Comparison of ENCODE assay signal across 13 cellular contexts in genomic region chr5:14396071-14396470, GRCh38.
A peak's percentile ranks its signal among the peaks of the same experiment; 100 is the strongest.
DNase-seq lines count a peak whose midpoint lies in the region; ATAC-seq and TF ChIP-seq lines count a peak whose summit lies in the region.
"Had no signal": no experiment of that assay in that cellular context is flagged by ENCODE, and none has a peak within 500 bp of the region (broad histone marks: within the 10 kb centered on the region; RNA-seq: fewer than 3 reads in every experiment).

No MANE protein-coding gene starts in this region.

- H2BK5ac ChIP-seq in IMR-90 (ENCODE audit: low read depth, low read length, poor library complexity, severe bottlenecking) (peak overlapping the region; percentile 71), mesenchymal stem cell (ENCODE audit: low read depth, low read length, poor library complexity, severe bottlenecking) (no peak overlapping the region)

- H3K36me3 ChIP-seq in A673 (ENCODE audit: insufficient read depth, low read length, poor library complexity, severe bottlenecking): peaks cover 13% of the 10 kb centered on the region
- peaks cover 57% of the 10 kb centered on the region for H3K36me3 ChIP-seq in IMR-90 (ENCODE audit: control insufficient read depth, insufficient read depth, low read length)
- peaks cover 25 to 80% of the 10 kb centered on the region in 2 experiments for H3K36me3 ChIP-seq in mesenchymal stem cell (ENCODE audit: control insufficient read depth in 1 of 2, insufficient read depth in 2 of 2, low read depth in 1 of 2, low read length in 2 of 2)
- peaks cover 6 to 8% of the 10 kb centered on the region in 2 donors for H3K36me3 ChIP-seq in aorta (ENCODE audit: control insufficient read depth in 1 of 2, insufficient read depth in 2 of 2, low read length in 1 of 2)

- H3K56ac ChIP-seq in IMR-90 (ENCODE audit: extremely low read depth, insufficient read depth, low read length): no peak overlapping the region

- H3K18ac ChIP-seq in IMR-90 (ENCODE audit: low read depth, low read length) (no peak overlapping the region), mesenchymal stem cell (ENCODE audit: low read depth in 1 of 2, low read length in 2 of 2) (no peak overlapping the region)

- no peak overlapping the region for H4K5ac ChIP-seq in IMR-90 (ENCODE audit: low read depth, low read length)

- DNase-seq in A673 (ENCODE audit: low spot score) (peak; percentile 93), IMR-90 (peak; percentile 52), NCI-H2171 treated with DMSO at 0.1 percent for 48 hours (lab: John Stamatoyannopoulos, UW) (peak; percentile 95), mesenchymal stem cell (peak; percentile 52), aorta (no peak), SKM-1 (lab: John Stamatoyannopoulos, UW; ENCODE audit: unreplicated experiment) (no peak)
- DNase-seq: AML-193; Caco-2; CD4-positive, alpha-beta T cell; GDM1; HCEC 1CT had no signal

- no peak overlapping the region for H2AK5ac ChIP-seq in IMR-90 (ENCODE audit: low read depth, low read length)
- no peak overlapping the region for H2AK5ac ChIP-seq in mesenchymal stem cell (ENCODE audit: low read length, severe bottlenecking)

- BruUV-seq in A673 (replicated peaks; lab: Mats Ljungman, UMichigan) (no TSS peak), IMR-90 (replicated peaks; lab: Mats Ljungman, UMichigan) (no TSS peak)

- dilution Hi-C loops in IMR-90 (cut with HindIII; ENCODE audit: low sequenced_read_pairs, unreplicated experiment): no loop called here

- no peak overlapping the region for H2BK120ac ChIP-seq in IMR-90 (ENCODE audit: low read depth, low read length)
- no peak overlapping the region for H2BK120ac ChIP-seq in mesenchymal stem cell (ENCODE audit: low read depth, low read length)

- peaks cover 60% of the 10 kb centered on the region for H4K20me1 ChIP-seq in IMR-90 (ENCODE audit: insufficient read depth, low read length)

- H3K27me3 ChIP-seq in A673 (replicated peaks; ENCODE audit: insufficient read depth, low read depth, low read length, poor library complexity): no peaks in the 10 kb centered on the region
- no peaks in the 10 kb centered on the region for H3K27me3 ChIP-seq in IMR-90 (ENCODE audit: control insufficient read depth, insufficient read depth, low read length)
- H3K27me3 ChIP-seq in mesenchymal stem cell (ENCODE audit: control insufficient read depth in 1 of 2, insufficient read depth in 1 of 2, low read length in 2 of 2): no peaks in the 10 kb centered on the region
- no peaks in the 10 kb centered on the region for H3K27me3 ChIP-seq in aorta (ENCODE audit: control insufficient read depth in 1 of 2, insufficient read depth in 2 of 2, low read length in 1 of 2)

- in situ Hi-C loops in IMR-90 (cut with MboI; ENCODE audit: low sequenced_read_pairs): no loop called here

- H3K9ac ChIP-seq in IMR-90 (ENCODE audit: low read depth, low read length): no peak overlapping the region
- H3K9ac ChIP-seq in mesenchymal stem cell (ENCODE audit: low read length): no peak overlapping the region

- H2AK9ac ChIP-seq in IMR-90 (replicated peaks; ENCODE audit: low read depth, low read length, poor library complexity): no peak overlapping the region

- H3K4ac ChIP-seq in IMR-90 (ENCODE audit: low read depth, low read length): no peak overlapping the region
- H3K4ac ChIP-seq in mesenchymal stem cell (ENCODE audit: low read depth in 1 of 2, low read length in 2 of 2): no peak overlapping the region

- TF ChIP-seq CTCF in A673 (conservative IDR thresholded peaks at IDR 0.05; ENCODE audit: low read depth, low read length) (no peak), IMR-90 (conservative IDR thresholded peaks at IDR 0.05; ENCODE audit: low read depth, low read length) (no peak)

- H4K91ac ChIP-seq in IMR-90 (ENCODE audit: insufficient read depth, low read depth, low read length) (no peak overlapping the region), mesenchymal stem cell (ENCODE audit: low read length) (no peak overlapping the region)

- no peak for TF ChIP-seq RAD21 in IMR-90 (IDR thresholded peaks at IDR 0.05; ENCODE audit: low read length)

- H2BK12ac ChIP-seq in mesenchymal stem cell (ENCODE audit: low read length in 2 of 2): no peak overlapping the region

- H2AFZ ChIP-seq in IMR-90 (replicated peaks; ENCODE audit: low read length, poor library complexity) (no peak overlapping the region), mesenchymal stem cell (ENCODE audit: low read depth, low read length) (no peak overlapping the region)
- H2AFZ ChIP-seq: GM23338 had no signal

- no peak for ATAC-seq in IMR-90 (ENCODE audit: low read depth)
- ATAC-seq in aorta (ENCODE audit: low FRiP score): no peak
- ATAC-seq: GM23338 had no signal

- no peak overlapping the region for H2BK15ac ChIP-seq in IMR-90 (ENCODE audit: low read depth, low read length)
- H2BK15ac ChIP-seq in mesenchymal stem cell (ENCODE audit: low read depth, poor library complexity, severe bottlenecking): no peak overlapping the region

- CTCF ChIA-PET in A673 (lab: Charles Lee) (interaction anchor here (1.1 kb wide), 1 partner anchor 252 kb away, joined by 3 read pairs; no protein-coding TSS in a partner anchor), IMR-90 (lab: Yijun Ruan, JAX) (no interaction called here)

- H3K4me1 ChIP-seq in A673 (ENCODE audit: insufficient read depth, low read length, poor library complexity, severe bottlenecking): peaks cover 42% of the 10 kb centered on the region
- H3K4me1 ChIP-seq in IMR-90 (ENCODE audit: control insufficient read depth, insufficient read depth, low read length): peaks cover 29% of the 10 kb centered on the region
- H3K4me1 ChIP-seq in mesenchymal stem cell (ENCODE audit: control insufficient read depth, insufficient read depth, low read depth, low read length): peaks cover 15% of the 10 kb centered on the region
- peaks cover 5% of the 10 kb centered on the region in 2 donors for H3K4me1 ChIP-seq in aorta (ENCODE audit: control insufficient read depth in 1 of 2, insufficient read depth in 2 of 2, low read length in 2 of 2)
- H3K4me1 ChIP-seq: Caco-2 had no signal

- no peak for TF ChIP-seq POLR2A in IMR-90 (IDR thresholded peaks at IDR 0.05; ENCODE audit: low read depth, low read length)

- H3K79me1 ChIP-seq in IMR-90 (ENCODE audit: low read depth in 1 of 2, low read length in 2 of 2): peaks cover 30 to 67% of the 10 kb centered on the region in 2 experiments
- peaks cover 8% of the 10 kb centered on the region for H3K79me1 ChIP-seq in mesenchymal stem cell (replicated peaks; ENCODE audit: low read length, poor library complexity, severe bottlenecking)

- H3K4me2 ChIP-seq in IMR-90 (ENCODE audit: low read depth, low read length) (no peak overlapping the region), mesenchymal stem cell (ENCODE audit: low read length, poor library complexity, severe bottlenecking) (no peak overlapping the region)
- H3K4me2 ChIP-seq: GM23338 had no signal

- no peak overlapping the region for H3K23ac ChIP-seq in IMR-90 (ENCODE audit: low read depth, low read length)
- H3K23ac ChIP-seq in mesenchymal stem cell (ENCODE audit: low read length in 2 of 2): no peak overlapping the region

- H3K4me3 ChIP-seq in A673 (ENCODE audit: low read depth, low read length, poor library complexity, severe bottlenecking) (no peak overlapping the region), IMR-90 (ENCODE audit: insufficient read depth, low read depth, low read length) (no peak overlapping the region), mesenchymal stem cell (ENCODE audit: insufficient read depth in 1 of 2, low read depth in 1 of 2, low read length in 2 of 2) (no peak overlapping the region), aorta (ENCODE audit: low read length in 2 of 2) (no peak overlapping the region)
- H3K4me3 ChIP-seq: GM23338 had no signal

- no peak overlapping the region for H2BK20ac ChIP-seq in IMR-90 (ENCODE audit: low read depth, low read length)

- POLR2A ChIA-PET in A673 (lab: Charles Lee; ENCODE audit: low non-redundant PET) (no interaction called here), IMR-90 (lab: Charles Lee; ENCODE audit: unreplicated experiment) (no interaction called here)

- H4K8ac ChIP-seq in IMR-90 (ENCODE audit: low read depth in 2 of 2, low read length in 2 of 2): no peak overlapping the region
- H4K8ac ChIP-seq in mesenchymal stem cell (ENCODE audit: low read length): no peak overlapping the region

- H3K9me3 ChIP-seq in A673 (ENCODE audit: low read depth, low read length, poor library complexity, severe bottlenecking) (no peaks in the 10 kb centered on the region), IMR-90 (ENCODE audit: control insufficient read depth, insufficient read depth, low read length) (no peaks in the 10 kb centered on the region), mesenchymal stem cell (ENCODE audit: control insufficient read depth, low read length) (no peaks in the 10 kb centered on the region), aorta (ENCODE audit: control insufficient read depth, low read length) (no peaks in the 10 kb centered on the region)
- H3K9me3 ChIP-seq: Caco-2 had no signal

- H3K9me1 ChIP-seq in IMR-90 (ENCODE audit: insufficient read depth, low read length): peaks cover 14% of the 10 kb centered on the region

- no peak overlapping the region for H3K14ac ChIP-seq in IMR-90 (replicated peaks; ENCODE audit: low read depth, low read length)
- no peak overlapping the region for H3K14ac ChIP-seq in mesenchymal stem cell (ENCODE audit: low read length in 2 of 2)

- intact Hi-C loops in A673 (cut with micrococcal nuclease; ENCODE audit: unreplicated experiment): no loop called here
- intact Hi-C loops in IMR-90 (cut with micrococcal nuclease): no loop called here
- intact Hi-C loops in aorta (cut with DNase I): no loop called here

- H3K27ac ChIP-seq in A673 (ENCODE audit: low read depth, low read length, poor library complexity, severe bottlenecking) (no peak overlapping the region), IMR-90 (ENCODE audit: insufficient read depth, low read length) (no peak overlapping the region), mesenchymal stem cell (ENCODE audit: low read length, poor library complexity, severe bottlenecking) (no peak overlapping the region), aorta (ENCODE audit: low read depth in 1 of 2, low read length in 2 of 2) (no peak overlapping the region)
- H3K27ac ChIP-seq: C4-2B had no signal

- no CpG with 5 or more reads among the region's 7 CpGs for WGBS in IMR-90 (ENCODE audit: extremely low coverage in 2 of 2, insufficient read length in 1 of 2), 2 experiments
- WGBS in mesenchymal stem cell: 85% methylated on average over 5 of the region's 7 CpGs
- 91 to 92% methylated on average over 7 of the region's 7 CpGs for WGBS in aorta, 2 donors

TF ChIP-seq in IMR-90, 13 proteins besides CTCF, POLR2A, EP300 and RAD21:
- no peak for TF ChIP-seq ELK1 (IDR thresholded peaks at IDR 0.05; ENCODE audit: borderline replicate concordance, low read depth, low read length)

Comparison
In these comparisons a context has a peak if more than half of its experiments do, and no peak if none do; other contexts are left out.
1. DNase-seq: peak in A673 (single experiment), IMR-90 (single experiment), NCI-H2171 treated with DMSO at 0.1 percent for 48 hours (single experiment) and mesenchymal stem cell (single experiment); none in aorta (0 of 2) and SKM-1 (single experiment).